In genomic region chr10:113019692-113020424, GRCh38 we compare ENCODE assay signal across 13 cellular contexts.
A peak's percentile ranks its signal among the peaks of the same experiment; 100 is the strongest.
DNase-seq lines count a peak whose midpoint lies in the region; ATAC-seq, FAIRE-seq and TF ChIP-seq lines count a peak whose summit lies in the region.
"Had no signal": no experiment of that assay in that cellular context is flagged by ENCODE, and none has a peak within 500 bp of the region (broad histone marks: within the 10 kb centered on the region; RNA-seq: fewer than 3 reads in every experiment).

No MANE protein-coding gene starts in this region.

- no peak for TF ChIP-seq CTCF in HEK293 (tag by site-specific recombination; IDR thresholded peaks at IDR 0.05)
- TF ChIP-seq CTCF in stomach (IDR thresholded peaks at IDR 0.05): no peak
- no peak for TF ChIP-seq CTCF in uterus (IDR thresholded peaks at IDR 0.05)

- WGBS in stomach, 5 donors: 31 to 61% (median 36%) methylated on average over 11 of the region's 11 CpGs

- no peaks in the 10 kb centered on the region; a peak in 1 of 3 replicates for H3K36me3 ChIP-seq in HEK293 (ENCODE audit: control insufficient read depth in 2 of 2, insufficient read depth in 1 of 2, low read length in 2 of 2)
- no peaks in the 10 kb centered on the region for H3K36me3 ChIP-seq in stomach
- H3K36me3 ChIP-seq in uterus: no peaks in the 10 kb centered on the region

- no peak overlapping the region for H3K27ac ChIP-seq in HEK293 (ENCODE audit: extremely low read depth, low read depth, low read length)
- H3K27ac ChIP-seq in stomach: peak overlapping the region; percentile 22 to 79 (median 67)
- H3K27ac ChIP-seq in uterus: peak overlapping the region in 1 of 2 donors; percentile 43

- H3K27ac Mint-ChIP-seq in activated CD4-positive, alpha-beta T cell treated with anti-CD3 and anti-CD28 coated beads for 36 hours: no peak overlapping the region
- H3K27ac Mint-ChIP-seq: activated T-cell treated with anti-CD3 and anti-CD28 coated beads, Interleukin-2, amount 50 U/mL, for 72 hours; dendritic cell treated with granulocyte-macrophage colony-stimulating factor and Interleukin-4, amounts not matched to agents 40 ng/mL and 50 ng/mL, for 4 days had no signal

- no peak overlapping the region for H3K4me3 ChIP-seq in HEK293 (ENCODE audit: low read depth, low read length)
- no peak overlapping the region for H3K4me3 ChIP-seq in stomach
- no peak overlapping the region for H3K4me3 ChIP-seq in uterus

- POLR2A ChIA-PET in HEK293 (lab: Yijun Ruan, JAX): no interaction called here
- POLR2A ChIA-PET in activated CD4-positive, alpha-beta T cell treated with anti-CD3 and anti-CD28 coated beads for 36 hours (lab: Charles Lee): no interaction called here

- H3K27me3 ChIP-seq in stomach (no peaks in the 10 kb centered on the region), uterus (no peaks in the 10 kb centered on the region)

- no peak for TF ChIP-seq EP300 in stomach (IDR thresholded peaks at IDR 0.05)

- ATAC-seq in activated CD4-positive, alpha-beta T cell treated with anti-CD3 and anti-CD28 coated beads for 36 hours: no peak
- no peak for ATAC-seq in GM21526 (IDR thresholded peaks at IDR 0.05; ENCODE audit: low FRiP score, unreplicated experiment)
- ATAC-seq: activated T-cell treated with anti-CD3 and anti-CD28 coated beads, Interleukin-2, amount 50 U/mL, for 72 hours; stimulated activated naive CD8-positive, alpha-beta T cell treated with anti-CD3 and anti-CD28 coated beads, Interleukin-15, Interleukin-2, amounts not matched to agents 100 U/mL and 50 U/mL, for 24 hours had no signal

- FAIRE-seq in islet of Langerhans (lab: Jason Lieb, UNC): peak; percentile 88

- CTCF ChIA-PET in HEK293 (lab: Yijun Ruan, JAX): no interaction called here
- CTCF ChIA-PET in activated CD4-positive, alpha-beta T cell treated with anti-CD3 and anti-CD28 coated beads for 36 hours (lab: Charles Lee): no interaction called here

- H3K27me3 Mint-ChIP-seq in activated CD4-positive, alpha-beta T cell treated with anti-CD3 and anti-CD28 coated beads for 36 hours: peaks cover 4% of the 10 kb centered on the region

- H3K9me3 ChIP-seq in HEK293 (ENCODE audit: control insufficient read depth, insufficient read depth, low read depth, low read length): no peaks in the 10 kb centered on the region
- no peaks in the 10 kb centered on the region for H3K9me3 ChIP-seq in stomach
- H3K9me3 ChIP-seq in uterus: no peaks in the 10 kb centered on the region

- DNase-seq in NCI-H2196 treated with DMSO at 0.1 percent for 48 hours (lab: John Stamatoyannopoulos, UW; ENCODE audit: unreplicated experiment) (peak; percentile 13), stomach (no peak), uterus (no peak)
- no peak for DNase-seq in activated CD4-positive, alpha-beta T cell treated with anti-CD3 and anti-CD28 coated beads for 36 hours
- DNase-seq: activated CD4-positive, alpha-beta T cell treated with anti-CD3 and anti-CD28 coated beads for 4 hours; activated T-cell treated with anti-CD3 and anti-CD28 coated beads, Interleukin-2, amount 50 U/mL, for 72 hours; amniotic stem cell; stimulated activated naive CD8-positive, alpha-beta T cell treated with anti-CD3 and anti-CD28 coated beads, Interleukin-15, Interleukin-2, amounts not matched to agents 100 U/mL and 50 U/mL, for 24 hours; T-helper 1 cell had no signal

- H3K9me3 Mint-ChIP-seq in activated CD4-positive, alpha-beta T cell treated with anti-CD3 and anti-CD28 coated beads for 36 hours (ENCODE audit: low read depth): no peaks in the 10 kb centered on the region
- H3K9me3 Mint-ChIP-seq: activated T-cell treated with anti-CD3 and anti-CD28 coated beads, Interleukin-2, amount 50 U/mL, for 72 hours; dendritic cell treated with granulocyte-macrophage colony-stimulating factor and Interleukin-4, amounts not matched to agents 40 ng/mL and 50 ng/mL, for 4 days had no signal

- H3K4me1 ChIP-seq in HEK293 (ENCODE audit: control insufficient read depth, insufficient read depth, low read length): peaks cover 12% of the 10 kb centered on the region; the same call in 1 of the 2 replicates
- H3K4me1 ChIP-seq in stomach: peaks cover 52 to 87% (median 69%) of the 10 kb centered on the region in 4 donors
- peaks cover 0 to 8% of the 10 kb centered on the region in 2 donors for H3K4me1 ChIP-seq in uterus

- no peaks in the 10 kb centered on the region for H3K4me1 Mint-ChIP-seq in activated CD4-positive, alpha-beta T cell treated with anti-CD3 and anti-CD28 coated beads for 36 hours

- no peaks in the 10 kb centered on the region for H3K36me3 Mint-ChIP-seq in activated CD4-positive, alpha-beta T cell treated with anti-CD3 and anti-CD28 coated beads for 36 hours (ENCODE audit: low read depth)

- intact Hi-C loops in stomach (cut with DNase I; ENCODE audit: low total_unique reads): no loop called here
- intact Hi-C loops in activated CD4-positive, alpha-beta T cell treated with anti-CD3 and anti-CD28 coated beads for 36 hours (cut with DNase I, micrococcal nuclease): no loop called here
- intact Hi-C loops in uterus (cut with DNase I; ENCODE audit: low total_unique reads): no loop called here

- TF ChIP-seq POLR2A in stomach (IDR thresholded peaks at IDR 0.05): no peak
- no peak for TF ChIP-seq POLR2A in uterus (IDR thresholded peaks at IDR 0.05)

- H3K4me3 Mint-ChIP-seq in activated CD4-positive, alpha-beta T cell treated with anti-CD3 and anti-CD28 coated beads for 36 hours: no peak overlapping the region
- H3K4me3 Mint-ChIP-seq: activated T-cell treated with anti-CD3 and anti-CD28 coated beads, Interleukin-2, amount 50 U/mL, for 72 hours; dendritic cell treated with granulocyte-macrophage colony-stimulating factor and Interleukin-4, amounts not matched to agents 40 ng/mL and 50 ng/mL, for 4 days had no signal

TF ChIP-seq in HEK293, 187 proteins besides CTCF, POLR2A, EP300 and RAD21:
- TF ChIP-seq KLF9 (tag by site-specific recombination; IDR thresholded peaks at IDR 0.05; ENCODE audit: low read depth) (no peak), ZNF677 (tag by site-specific recombination; IDR thresholded peaks at IDR 0.05) (no peak), BCL11B (tag by site-specific recombination; IDR thresholded peaks at IDR 0.05; ENCODE audit: low read depth) (0 out of 2 replicates have a peak, but pooled peaks have one; percentile 28), ZNF335 (tag by site-specific recombination; conservative IDR thresholded peaks at IDR 0.05) (0 out of 2 replicates have a peak, but pooled peaks have one; percentile 25), YY1 (tag by site-specific recombination; IDR thresholded peaks at IDR 0.05) (0 out of 2 replicates have a peak, but pooled peaks have one; percentile 18), BCL11A (tag by site-specific recombination; IDR thresholded peaks at IDR 0.05; ENCODE audit: low read depth) (0 out of 2 replicates have a peak, but pooled peaks have one; percentile 25), REPIN1 (tag by site-specific recombination; IDR thresholded peaks at IDR 0.05; ENCODE audit: low read depth) (no peak)
